Comparison of ENCODE assay signal across 1 cellular context in genomic region chr12:51369581-51369980, GRCh38.
TF ChIP-seq lines count a peak whose summit lies in the region.

No MANE protein-coding gene starts in this region.

TF ChIP-seq in HepG2, 621 proteins besides CTCF, POLR2A, EP300 and RAD21:
- TF ChIP-seq BRF2 (CRISPR knock-in tag; IDR thresholded peaks at IDR 0.05) (no peak), STAG1 (CRISPR knock-in tag; IDR thresholded peaks at IDR 0.05) (no peak), ATF3 (CRISPR knock-in tag; IDR thresholded peaks at IDR 0.05) (no peak), FOXA1 (IDR thresholded peaks at IDR 0.05) (no peak), FOXA1 (CRISPR knock-in tag; IDR thresholded peaks at IDR 0.05) (no peak), TMF1 (CRISPR knock-in tag; IDR thresholded peaks at IDR 0.05; ENCODE audit: low read depth) (no peak), ZNF30 (CRISPR knock-in tag; IDR thresholded peaks at IDR 0.05) (no peak), ZFP36L1 (CRISPR knock-in tag; IDR thresholded peaks at IDR 0.05) (no peak), PRDM15 (CRISPR knock-in tag; IDR thresholded peaks at IDR 0.05) (no peak), ZNF556 (CRISPR knock-in tag; IDR thresholded peaks at IDR 0.05; ENCODE audit: borderline replicate concordance) (no peak), TERF1 (CRISPR knock-in tag; IDR thresholded peaks at IDR 0.05) (no peak), FOXJ3 (CRISPR knock-in tag; IDR thresholded peaks at IDR 0.05; ENCODE audit: borderline replicate concordance) (no peak), NR2C2 (CRISPR knock-in tag; IDR thresholded peaks at IDR 0.05; ENCODE audit: borderline replicate concordance) (no peak), GPBP1L1 (CRISPR knock-in tag; IDR thresholded peaks at IDR 0.05) (no peak), NCOA1 (CRISPR knock-in tag; IDR thresholded peaks at IDR 0.05) (no peak), ZNF280D (CRISPR knock-in tag; IDR thresholded peaks at IDR 0.05) (no peak), ZNF432 (CRISPR knock-in tag; IDR thresholded peaks at IDR 0.05; ENCODE audit: borderline replicate concordance) (no peak), BCLAF1 (IDR thresholded peaks at IDR 0.05) (no peak), HIVEP1 (CRISPR knock-in tag; IDR thresholded peaks at IDR 0.05) (no peak), HNRNPLL (IDR thresholded peaks at IDR 0.05; ENCODE audit: low read depth, low read length, poor library complexity, severe bottlenecking) (no peak)
